Comparison of ENCODE assay signal across 13 cellular contexts in genomic region chr15:80480171-80480811, GRCh38.
DNase-seq lines count a peak whose midpoint lies in the region; ATAC-seq and TF ChIP-seq lines count a peak whose summit lies in the region.
"Had no signal": no experiment of that assay in that cellular context is flagged by ENCODE, and none has a peak within 500 bp of the region (broad histone marks: within the 10 kb centered on the region; RNA-seq: fewer than 3 reads in every experiment).

No MANE protein-coding gene starts in this region.

- 64 to 87% (median 76%) methylated on average over 6 of the region's 6 CpGs for WGBS in stomach, 5 donors

- no peaks in the 10 kb centered on the region for H3K36me3 Mint-ChIP-seq in stimulated activated memory B cell treated with anti-CD40 and anti-IgM and Interleukin-4, amounts not matched to agents 10 μg/mL and 1 μg/mL and 100 μg/mL, for 72 hours
- no peaks in the 10 kb centered on the region for H3K36me3 Mint-ChIP-seq in activated T-helper 1 cell treated with anti-CD3 and anti-CD28 coated beads, Interleukin-12 subunit alpha, Interleukin-12 subunit beta, Interleukin-2, Interleukin-4 antibody, amounts not matched to agents 30 ng/mL and 10 ng/mL and 1 ng/mL, durations not matched to agents 14 hours and 24 hours and 36 hours (ENCODE audit: low read depth)

- H3K4me1 ChIP-seq in stomach: peaks cover 6 to 34% (median 15%) of the 10 kb centered on the region in 4 donors

- H3K4me1 Mint-ChIP-seq in stimulated activated memory B cell treated with anti-CD40 and anti-IgM and Interleukin-4, amounts not matched to agents 10 μg/mL and 1 μg/mL and 100 μg/mL, for 72 hours: no peaks in the 10 kb centered on the region
- H3K4me1 Mint-ChIP-seq in activated T-helper 1 cell treated with anti-CD3 and anti-CD28 coated beads, Interleukin-12 subunit alpha, Interleukin-12 subunit beta, Interleukin-2, Interleukin-4 antibody, amounts not matched to agents 30 ng/mL and 10 ng/mL and 1 ng/mL, durations not matched to agents 14 hours and 24 hours and 36 hours (ENCODE audit: low read depth): no peaks in the 10 kb centered on the region

- TF ChIP-seq POLR2A in stomach (IDR thresholded peaks at IDR 0.05): no peak

- peak overlapping the region; percentile 27 for H3K27ac ChIP-seq in caudate nucleus (ENCODE audit: low read depth, low read length)
- peak overlapping the region in 2 of 5 donors; percentile 28 to 31 for H3K27ac ChIP-seq in stomach

- intact Hi-C loops in stomach (cut with DNase I; ENCODE audit: low total_unique reads): no loop called here
- intact Hi-C loops in activated T-helper 1 cell treated with anti-CD3 and anti-CD28 coated beads, Interleukin-12 subunit alpha, Interleukin-12 subunit beta, Interleukin-2, Interleukin-4 antibody, amounts not matched to agents 30 ng/mL and 10 ng/mL and 1 ng/mL, durations not matched to agents 14 hours and 24 hours and 36 hours (cut with micrococcal nuclease): no loop called here

- H3K4me3 Mint-ChIP-seq in stimulated activated memory B cell treated with anti-CD40 and anti-IgM and Interleukin-4, amounts not matched to agents 10 μg/mL and 1 μg/mL and 100 μg/mL, for 72 hours: no peak overlapping the region
- no peak overlapping the region for H3K4me3 Mint-ChIP-seq in activated T-helper 1 cell treated with anti-CD3 and anti-CD28 coated beads, Interleukin-12 subunit alpha, Interleukin-12 subunit beta, Interleukin-2, Interleukin-4 antibody, amounts not matched to agents 30 ng/mL and 10 ng/mL and 1 ng/mL, durations not matched to agents 14 hours and 24 hours and 36 hours
- H3K4me3 Mint-ChIP-seq: stimulated activated naive CD8-positive, alpha-beta T cell treated with anti-CD3 and anti-CD28 coated beads, Interleukin-15, Interleukin-2, amounts not matched to agents 100 ng/mL and 50 ng/mL, for 24 hours had no signal

- no peaks in the 10 kb centered on the region for H3K9me3 ChIP-seq in stomach

- TF ChIP-seq EP300 in Ishikawa (IDR thresholded peaks at IDR 0.05; ENCODE audit: borderline replicate concordance): peak; percentile 87
- no peak for TF ChIP-seq EP300 in stomach (IDR thresholded peaks at IDR 0.05)

- peak; percentile 9 for ATAC-seq in stimulated activated memory B cell treated with anti-CD40 and anti-IgM and Interleukin-4, amounts not matched to agents 10 μg/mL and 1 μg/mL and 100 μg/mL, for 72 hours
- ATAC-seq in GM18520 (IDR thresholded peaks at IDR 0.05; ENCODE audit: unreplicated experiment): no peak

- H3K27me3 Mint-ChIP-seq in stimulated activated memory B cell treated with anti-CD40 and anti-IgM and Interleukin-4, amounts not matched to agents 10 μg/mL and 1 μg/mL and 100 μg/mL, for 72 hours: peaks cover 16% of the 10 kb centered on the region
- H3K27me3 Mint-ChIP-seq in activated T-helper 1 cell treated with anti-CD3 and anti-CD28 coated beads, Interleukin-12 subunit alpha, Interleukin-12 subunit beta, Interleukin-2, Interleukin-4 antibody, amounts not matched to agents 30 ng/mL and 10 ng/mL and 1 ng/mL, durations not matched to agents 14 hours and 24 hours and 36 hours (ENCODE audit: insufficient read depth): no peaks in the 10 kb centered on the region

- no peak for TF ChIP-seq CTCF in stomach (IDR thresholded peaks at IDR 0.05)

- peak in 1 of 61 donors; percentile 19 for DNase-seq in caudate nucleus (lab: John Stamatoyannopoulos, UW)
- DNase-seq in iPS-NIHi11 (ENCODE audit: low spot score): peak; percentile 52
- no peak for DNase-seq in stomach
- no peak for DNase-seq in activated T-helper 1 cell treated with anti-CD3 and anti-CD28 coated beads, Interleukin-12 subunit alpha, Interleukin-12 subunit beta, Interleukin-2, Interleukin-4 antibody, amounts not matched to agents 30 ng/mL and 10 ng/mL and 1 ng/mL, durations not matched to agents 14 hours and 24 hours and 36 hours (ENCODE audit: low spot score)
- no peak for DNase-seq in AML-193 (lab: John Stamatoyannopoulos, UW)
- DNase-seq: activated T-cell treated with anti-CD3 and anti-CD28 coated beads for 4 hours; central memory CD4-positive, alpha-beta T cell; NCI-H187 treated with DMSO at 0.1 percent for 48 hours; OCI-M1 had no signal

- no peak overlapping the region for H3K4me3 ChIP-seq in stomach

- peaks cover 8% of the 10 kb centered on the region for H3K9me3 Mint-ChIP-seq in stimulated activated memory B cell treated with anti-CD40 and anti-IgM and Interleukin-4, amounts not matched to agents 10 μg/mL and 1 μg/mL and 100 μg/mL, for 72 hours
- peaks cover 7% of the 10 kb centered on the region for H3K9me3 Mint-ChIP-seq in activated T-helper 1 cell treated with anti-CD3 and anti-CD28 coated beads, Interleukin-12 subunit alpha, Interleukin-12 subunit beta, Interleukin-2, Interleukin-4 antibody, amounts not matched to agents 30 ng/mL and 10 ng/mL and 1 ng/mL, durations not matched to agents 14 hours and 24 hours and 36 hours

- H3K27me3 ChIP-seq in stomach: no peaks in the 10 kb centered on the region

- no peak overlapping the region for H3K27ac Mint-ChIP-seq in stimulated activated memory B cell treated with anti-CD40 and anti-IgM and Interleukin-4, amounts not matched to agents 10 μg/mL and 1 μg/mL and 100 μg/mL, for 72 hours
- no peak overlapping the region for H3K27ac Mint-ChIP-seq in activated T-helper 1 cell treated with anti-CD3 and anti-CD28 coated beads, Interleukin-12 subunit alpha, Interleukin-12 subunit beta, Interleukin-2, Interleukin-4 antibody, amounts not matched to agents 30 ng/mL and 10 ng/mL and 1 ng/mL, durations not matched to agents 14 hours and 24 hours and 36 hours
- H3K27ac Mint-ChIP-seq: stimulated activated naive CD8-positive, alpha-beta T cell treated with anti-CD3 and anti-CD28 coated beads, Interleukin-15, Interleukin-2, amounts not matched to agents 100 ng/mL and 50 ng/mL, for 24 hours had no signal

- TF ChIP-seq RAD21 in Ishikawa (IDR thresholded peaks at IDR 0.05; ENCODE audit: low read depth): no peak

- peaks cover 0 to 10% (median 0%) of the 10 kb centered on the region in 4 donors for H3K36me3 ChIP-seq in stomach

TF ChIP-seq in Ishikawa, 13 proteins besides CTCF, POLR2A, EP300 and RAD21:
- no peak for TF ChIP-seq ZBTB7A (IDR thresholded peaks at IDR 0.05; ENCODE audit: low read depth)
- TF ChIP-seq NFIC (IDR thresholded peaks at IDR 0.05): peak; percentile 23; the same call in 1 of the 2 replicates
- no peak for TF ChIP-seq TAF1 (IDR thresholded peaks at IDR 0.05; ENCODE audit: low read depth)
- no peak for TF ChIP-seq YY1 (IDR thresholded peaks at IDR 0.05; ENCODE audit: low read depth)
- TF ChIP-seq REST (IDR thresholded peaks at IDR 0.05; ENCODE audit: low read depth): peak; percentile 37
- peak; percentile 81 for TF ChIP-seq TCF12 (IDR thresholded peaks at IDR 0.05; ENCODE audit: low read depth)
- 0 out of 2 replicates have a peak, but pooled peaks have one; percentile 30 for TF ChIP-seq FOXM1 (IDR thresholded peaks at IDR 0.05; ENCODE audit: borderline replicate concordance, low read depth)
- TF ChIP-seq MAX (IDR thresholded peaks at IDR 0.05): peak; percentile 55; the same call in 1 of the 2 replicates
- TF ChIP-seq EGR1 (IDR thresholded peaks at IDR 0.05): no peak
- TF ChIP-seq USF1 (IDR thresholded peaks at IDR 0.05): no peak
- no peak for TF ChIP-seq CREB1 (IDR thresholded peaks at IDR 0.05; ENCODE audit: low read depth)
- TF ChIP-seq CEBPB (IDR thresholded peaks at IDR 0.05): no peak
- peak; percentile 59; the same call in 1 of the 2 replicates for TF ChIP-seq TEAD4 (IDR thresholded peaks at IDR 0.05)
